Comparison of ENCODE assay signal across 1 cellular context in the genomic region with DNA sequence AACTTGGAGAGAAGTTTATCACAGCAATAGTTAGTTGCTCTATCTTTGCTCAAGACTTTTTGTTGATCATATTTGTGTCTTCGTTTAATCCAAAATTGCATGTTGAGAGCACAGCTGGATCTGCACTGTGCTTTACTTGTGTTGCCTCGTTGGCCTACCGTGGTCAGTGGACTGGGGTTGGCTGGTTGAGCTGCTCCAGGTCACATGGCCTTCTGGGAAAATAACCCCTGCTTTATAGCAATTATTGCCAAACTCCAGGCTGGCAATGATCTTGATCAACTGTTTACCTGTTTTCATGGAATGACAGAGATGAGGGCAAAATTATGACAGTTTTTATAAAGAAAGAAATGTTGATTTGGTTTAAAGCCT.
TF ChIP-seq lines count a peak whose summit lies in the region.

No MANE protein-coding gene starts in this region.

TF ChIP-seq in IMR-90, 13 proteins besides CTCF, POLR2A, EP300 and RAD21 (continued from another document):
- TF ChIP-seq MAFK (IDR thresholded peaks at IDR 0.05; ENCODE audit: low read depth, low read length) (no peak), CEBPB (IDR thresholded peaks at IDR 0.05; ENCODE audit: low read depth, low read length) (no peak)
